ENCODE assay signal across 8 cellular contexts in the genomic region with DNA sequence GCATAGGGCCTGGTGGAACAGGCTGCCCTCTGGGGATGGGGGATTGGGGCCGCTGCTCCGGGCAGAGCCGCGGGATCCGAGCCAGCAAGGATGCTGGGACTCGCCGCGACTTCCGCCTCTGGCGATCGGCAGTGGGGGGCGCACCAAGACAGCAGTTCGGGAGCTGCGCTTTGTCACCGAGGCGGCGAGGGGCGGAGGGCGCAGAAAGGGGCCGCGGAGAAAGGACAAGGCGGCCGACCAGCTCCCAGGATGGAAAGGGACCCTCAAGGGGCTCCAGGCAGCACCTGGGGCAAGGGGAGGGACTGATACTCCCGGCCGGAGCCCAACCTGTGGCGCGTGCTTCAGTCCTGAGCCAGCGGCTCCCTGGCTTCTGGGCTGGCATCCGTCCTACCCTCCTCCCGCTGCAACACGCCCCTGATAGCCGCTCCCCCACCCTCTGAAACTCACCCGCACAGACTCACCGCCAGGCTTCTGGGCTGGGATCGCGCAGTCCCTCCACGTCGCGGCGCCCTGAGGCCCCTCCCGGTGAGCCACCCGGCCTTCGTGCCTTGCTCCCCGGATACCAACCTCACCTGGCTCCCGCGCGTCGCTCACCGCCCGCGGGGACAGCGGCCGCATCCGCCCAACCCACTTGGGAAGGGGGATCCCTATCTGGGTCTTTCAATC. TPM values are rescaled to one million over a fixed set of nuclear protein-coding genes. Genes with fewer than 3 reads are reported as not detected.
DNase-seq lines count a peak whose midpoint lies in the region; ATAC-seq and TF ChIP-seq lines count a peak whose summit lies in the region.

No MANE protein-coding gene starts in this region.

- H3K27me3 Mint-ChIP-seq in activated CD4-positive, alpha-beta T cell treated with anti-CD3 and anti-CD28 coated beads for 36 hours = peaks cover 51% of the 10 kb centered on the region

- H3K4me3 Mint-ChIP-seq in activated CD4-positive, alpha-beta T cell treated with anti-CD3 and anti-CD28 coated beads for 36 hours = peak overlapping the region; percentile 28

- WGBS in thyroid gland, 2 donors = 2 to 3% methylated on average over 7 to 11 of the region's 54 CpGs

- in situ Hi-C loops in T47D (cut with HindIII; ENCODE audit: low pct_unique_long_range_greater_than_20kb, low sequenced_read_pairs) = no loop called here

- no peak overlapping the region for H3K27ac ChIP-seq in thyroid gland

- TF ChIP-seq CTCF in thyroid gland (IDR thresholded peaks at IDR 0.05) = peak in 3 of 6 experiments; percentile 16 to 36 (median 17)

- H3K9me3 Mint-ChIP-seq in activated CD4-positive, alpha-beta T cell treated with anti-CD3 and anti-CD28 coated beads for 36 hours (ENCODE audit: low read depth) = no peaks in the 10 kb centered on the region

- peaks cover 10% of the 10 kb centered on the region for H3K4me1 Mint-ChIP-seq in activated CD4-positive, alpha-beta T cell treated with anti-CD3 and anti-CD28 coated beads for 36 hours

- peaks cover 12 to 16% of the 10 kb centered on the region in 2 donors for H3K4me1 ChIP-seq in thyroid gland

- CTCF ChIA-PET in activated CD4-positive, alpha-beta T cell treated with anti-CD3 and anti-CD28 coated beads for 36 hours (lab: Charles Lee) = interaction anchor here (0.6 to 1.3 kb wide), 3 partner anchors 25 to 220 kb away, joined by 3 to 8 read pairs (median 4); no protein-coding TSS in a partner anchor

- POLR2A ChIA-PET in activated CD4-positive, alpha-beta T cell treated with anti-CD3 and anti-CD28 coated beads for 36 hours (lab: Charles Lee) = no interaction called here

- H3K36me3 ChIP-seq in thyroid gland = no peaks in the 10 kb centered on the region

- H3K4me3 ChIP-seq in thyroid gland (replicated peaks in 1 of 3) = peak overlapping the region in 2 of 3 donors; percentile 3 to 24

- H3K27me3 ChIP-seq in thyroid gland = peaks cover 27% of the 10 kb centered on the region

- no peak overlapping the region for H3K27ac Mint-ChIP-seq in activated CD4-positive, alpha-beta T cell treated with anti-CD3 and anti-CD28 coated beads for 36 hours

- intact Hi-C loops in activated CD4-positive, alpha-beta T cell treated with anti-CD3 and anti-CD28 coated beads for 36 hours (cut with DNase I, micrococcal nuclease) = no loop called here
- intact Hi-C loops in thyroid gland (cut with DNase I) = no loop called here

- ATAC-seq in activated CD4-positive, alpha-beta T cell treated with anti-CD3 and anti-CD28 coated beads for 36 hours = peak; percentile 14
- ATAC-seq in left lobe of liver (peak; percentile 79), HG03139 (IDR thresholded peaks at IDR 0.05; ENCODE audit: unreplicated experiment) (no peak)

- no peak for TF ChIP-seq POLR2A in thyroid gland (IDR thresholded peaks at IDR 0.05)

- peak; percentile 51 for DNase-seq in activated CD4-positive, alpha-beta T cell treated with anti-CD3 and anti-CD28 coated beads for 36 hours
- no peak for DNase-seq in activated CD4-positive, alpha-beta T cell treated with anti-CD3 and anti-CD28 coated beads, Interleukin-2, amount 50 U/mL, for 4 hours
- peak; percentile 63 to 74 for DNase-seq in NCI-H1930 (lab: John Stamatoyannopoulos, UW)
- DNase-seq in T47D (ENCODE audit: low read depth in 1 of 2, low spot score in 1 of 2) = peak; percentile 42 to 51
- no peak for DNase-seq in left lobe of liver (ENCODE audit: low spot score)
- DNase-seq in thyroid gland = peak in 1 of 2 donors; percentile 21
- DNase-seq in NCI-H187 treated with DMSO at 0.1 percent for 48 hours (lab: John Stamatoyannopoulos, UW) = no peak

- H3K36me3 Mint-ChIP-seq in activated CD4-positive, alpha-beta T cell treated with anti-CD3 and anti-CD28 coated beads for 36 hours (ENCODE audit: low read depth) = no peaks in the 10 kb centered on the region

- H3K9me3 ChIP-seq in thyroid gland = no peaks in the 10 kb centered on the region

RNA-seq across cellular contexts. Expression of gene EVX1, which starts 7.1 kb away (rescaled TPM):
- not detected for total RNA-seq in activated CD4-positive, alpha-beta T cell treated with anti-CD3 and anti-CD28 coated beads for 36 hours
- total RNA-seq in left lobe of liver (not detected), thyroid gland (not detected)

RNA-seq across cellular contexts. Expression of gene HOXA13, which starts 35.6 kb away (rescaled TPM):
- total RNA-seq in activated CD4-positive, alpha-beta T cell treated with anti-CD3 and anti-CD28 coated beads for 36 hours = not detected
- total RNA-seq in left lobe of liver (0.03 TPM), thyroid gland (not detected)

RNA-seq across cellular contexts. Expression of gene HOXA11, which starts 50.5 kb away (rescaled TPM):
- total RNA-seq in activated CD4-positive, alpha-beta T cell treated with anti-CD3 and anti-CD28 coated beads for 36 hours = not detected
- total RNA-seq in left lobe of liver = not detected
- not detected for total RNA-seq in thyroid gland

Comparison
In these comparisons a context has a peak if more than half of its experiments do, and no peak if none do; other contexts are left out.
1. DNase-seq: peak in activated CD4-positive, alpha-beta T cell treated with anti-CD3 and anti-CD28 coated beads for 36 hours (single experiment), NCI-H1930 (2 of 2) and T47D (2 of 2); none in activated CD4-positive, alpha-beta T cell treated with anti-CD3 and anti-CD28 coated beads, Interleukin-2, amount 50 U/mL, for 4 hours (0 of 2), left lobe of liver (single experiment) and NCI-H187 treated with DMSO at 0.1 percent for 48 hours (single experiment).